In the genomic region with DNA sequence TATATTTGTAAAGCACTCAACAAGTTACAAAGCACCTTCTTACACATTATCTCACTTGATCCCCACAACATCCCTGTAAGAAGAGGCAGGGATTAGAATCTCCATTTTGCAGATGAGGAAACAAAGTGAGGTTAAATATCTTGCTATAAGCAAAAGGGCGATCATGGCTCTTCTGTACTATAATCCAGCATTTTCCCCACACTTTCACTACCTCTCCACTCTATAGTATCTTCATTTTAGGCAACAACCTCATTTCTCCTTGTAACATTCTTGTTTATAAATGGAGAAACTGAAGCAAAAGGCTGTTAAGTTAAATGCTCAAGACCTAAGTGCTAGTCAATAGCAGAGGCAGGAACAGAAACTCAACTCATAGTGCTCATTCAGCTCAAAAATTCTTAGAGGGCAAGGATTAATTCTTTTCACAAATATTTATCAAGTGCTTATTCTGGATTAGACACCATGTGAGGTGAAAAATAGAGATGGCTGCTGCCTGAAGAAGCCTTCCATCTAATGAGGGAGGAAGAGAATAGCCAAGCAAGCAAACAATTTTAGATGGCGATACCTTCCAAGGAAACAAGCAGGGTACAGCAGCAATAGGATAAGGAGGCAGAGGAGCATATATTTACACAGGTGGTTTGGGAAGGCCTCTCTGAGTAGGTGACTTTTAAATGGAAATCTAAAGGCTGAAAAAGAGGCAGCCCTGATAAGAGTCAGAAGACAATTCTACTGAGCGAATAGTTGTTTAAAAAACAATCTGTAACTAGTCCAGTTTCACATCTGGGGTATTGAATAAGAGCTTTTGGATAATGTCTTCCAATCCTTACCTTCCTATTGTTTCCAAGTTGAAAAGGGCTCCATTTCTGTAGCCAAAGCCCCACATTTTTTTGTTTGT, we compare ENCODE assay signal across 1 cellular context.
TF ChIP-seq lines count a peak whose summit lies in the region.

No MANE protein-coding gene starts in this region.

TF ChIP-seq in HepG2, 621 proteins besides CTCF, POLR2A, EP300 and RAD21 (continued from another document and continues in another):
- TF ChIP-seq, protein P1, sequence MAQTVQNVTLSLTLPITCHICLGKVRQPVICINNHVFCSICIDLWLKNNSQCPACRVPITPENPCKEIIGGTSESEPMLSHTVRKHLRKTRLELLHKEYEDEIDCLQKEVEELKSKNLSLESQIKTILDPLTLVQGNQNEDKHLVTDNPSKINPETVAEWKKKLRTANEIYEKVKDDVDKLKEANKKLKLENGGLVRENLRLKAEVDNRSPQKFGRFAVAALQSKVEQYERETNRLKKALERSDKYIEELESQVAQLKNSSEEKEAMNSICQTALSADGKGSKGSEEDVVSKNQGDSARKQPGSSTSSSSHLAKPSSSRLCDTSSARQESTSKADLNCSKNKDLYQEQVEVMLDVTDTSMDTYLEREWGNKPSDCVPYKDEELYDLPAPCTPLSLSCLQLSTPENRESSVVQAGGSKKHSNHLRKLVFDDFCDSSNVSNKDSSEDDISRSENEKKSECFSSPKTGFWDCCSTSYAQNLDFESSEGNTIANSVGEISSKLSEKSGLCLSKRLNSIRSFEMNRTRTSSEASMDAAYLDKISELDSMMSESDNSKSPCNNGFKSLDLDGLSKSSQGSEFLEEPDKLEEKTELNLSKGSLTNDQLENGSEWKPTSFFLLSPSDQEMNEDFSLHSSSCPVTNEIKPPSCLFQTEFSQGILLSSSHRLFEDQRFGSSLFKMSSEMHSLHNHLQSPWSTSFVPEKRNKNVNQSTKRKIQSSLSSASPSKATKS (CRISPR knock-in tag; IDR thresholded peaks at IDR 0.05): no peak
- TF ChIP-seq ZNF781 (CRISPR knock-in tag; IDR thresholded peaks at IDR 0.05; ENCODE audit: borderline replicate concordance, not compliant biosample characterization): no peak
- TF ChIP-seq, protein P2, sequence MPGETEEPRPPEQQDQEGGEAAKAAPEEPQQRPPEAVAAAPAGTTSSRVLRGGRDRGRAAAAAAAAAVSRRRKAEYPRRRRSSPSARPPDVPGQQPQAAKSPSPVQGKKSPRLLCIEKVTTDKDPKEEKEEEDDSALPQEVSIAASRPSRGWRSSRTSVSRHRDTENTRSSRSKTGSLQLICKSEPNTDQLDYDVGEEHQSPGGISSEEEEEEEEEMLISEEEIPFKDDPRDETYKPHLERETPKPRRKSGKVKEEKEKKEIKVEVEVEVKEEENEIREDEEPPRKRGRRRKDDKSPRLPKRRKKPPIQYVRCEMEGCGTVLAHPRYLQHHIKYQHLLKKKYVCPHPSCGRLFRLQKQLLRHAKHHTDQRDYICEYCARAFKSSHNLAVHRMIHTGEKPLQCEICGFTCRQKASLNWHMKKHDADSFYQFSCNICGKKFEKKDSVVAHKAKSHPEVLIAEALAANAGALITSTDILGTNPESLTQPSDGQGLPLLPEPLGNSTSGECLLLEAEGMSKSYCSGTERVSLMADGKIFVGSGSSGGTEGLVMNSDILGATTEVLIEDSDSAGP (CRISPR knock-in tag; IDR thresholded peaks at IDR 0.05; ENCODE audit: borderline replicate concordance): no peak
- TF ChIP-seq KAT8 (CRISPR knock-in tag; IDR thresholded peaks at IDR 0.05): no peak
- no peak for TF ChIP-seq MTA3 (CRISPR knock-in tag; IDR thresholded peaks at IDR 0.05)
- no peak for TF ChIP-seq ZNF547 (CRISPR knock-in tag; IDR thresholded peaks at IDR 0.05)
- TF ChIP-seq AGO2 (optimal IDR thresholded peaks at IDR 0.05; ENCODE audit: low read depth, low read length): peak; percentile 53
- no peak for TF ChIP-seq ZNF713 (CRISPR knock-in tag; IDR thresholded peaks at IDR 0.05)
- no peak for TF ChIP-seq SAFB2 (CRISPR knock-in tag; IDR thresholded peaks at IDR 0.05; ENCODE audit: borderline replicate concordance, low read depth)
- no peak for TF ChIP-seq KDM1A (CRISPR knock-in tag; IDR thresholded peaks at IDR 0.05)
- TF ChIP-seq ZNF749 (CRISPR knock-in tag; IDR thresholded peaks at IDR 0.05; ENCODE audit: borderline replicate concordance): no peak
- no peak for TF ChIP-seq NR2F6 (IDR thresholded peaks at IDR 0.05)
- TF ChIP-seq NR2F6 (CRISPR knock-in tag; IDR thresholded peaks at IDR 0.05): no peak
- TF ChIP-seq CBX1 (IDR thresholded peaks at IDR 0.05; ENCODE audit: low read depth): no peak
- TF ChIP-seq JDP2 (CRISPR knock-in tag; IDR thresholded peaks at IDR 0.05; ENCODE audit: borderline replicate concordance): no peak
- TF ChIP-seq, protein P3, sequence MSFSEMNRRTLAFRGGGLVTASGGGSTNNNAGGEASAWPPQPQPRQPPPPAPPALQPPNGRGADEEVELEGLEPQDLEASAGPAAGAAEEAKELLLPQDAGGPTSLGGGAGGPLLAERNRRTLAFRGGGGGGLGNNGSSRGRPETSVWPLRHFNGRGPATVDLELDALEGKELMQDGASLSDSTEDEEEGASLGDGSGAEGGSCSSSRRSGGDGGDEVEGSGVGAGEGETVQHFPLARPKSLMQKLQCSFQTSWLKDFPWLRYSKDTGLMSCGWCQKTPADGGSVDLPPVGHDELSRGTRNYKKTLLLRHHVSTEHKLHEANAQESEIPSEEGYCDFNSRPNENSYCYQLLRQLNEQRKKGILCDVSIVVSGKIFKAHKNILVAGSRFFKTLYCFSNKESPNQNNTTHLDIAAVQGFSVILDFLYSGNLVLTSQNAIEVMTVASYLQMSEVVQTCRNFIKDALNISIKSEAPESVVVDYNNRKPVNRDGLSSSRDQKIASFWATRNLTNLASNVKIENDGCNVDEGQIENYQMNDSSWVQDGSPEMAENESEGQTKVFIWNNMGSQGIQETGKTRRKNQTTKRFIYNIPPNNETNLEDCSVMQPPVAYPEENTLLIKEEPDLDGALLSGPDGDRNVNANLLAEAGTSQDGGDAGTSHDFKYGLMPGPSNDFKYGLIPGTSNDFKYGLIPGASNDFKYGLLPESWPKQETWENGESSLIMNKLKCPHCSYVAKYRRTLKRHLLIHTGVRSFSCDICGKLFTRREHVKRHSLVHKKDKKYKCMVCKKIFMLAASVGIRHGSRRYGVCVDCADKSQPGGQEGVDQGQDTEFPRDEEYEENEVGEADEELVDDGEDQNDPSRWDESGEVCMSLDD (CRISPR knock-in tag; IDR thresholded peaks at IDR 0.05; ENCODE audit: borderline replicate concordance): no peak
- TF ChIP-seq ZNF616 (CRISPR knock-in tag; IDR thresholded peaks at IDR 0.05; ENCODE audit: low read depth): no peak
- 0 out of 2 replicates have a peak, but pooled peaks have one; percentile 36 for TF ChIP-seq ZNF878 (CRISPR knock-in tag; IDR thresholded peaks at IDR 0.05)
- TF ChIP-seq ZNF20 (CRISPR knock-in tag; IDR thresholded peaks at IDR 0.05): no peak
- no peak for TF ChIP-seq STAT5B (CRISPR knock-in tag; IDR thresholded peaks at IDR 0.05)
- TF ChIP-seq, protein P4, sequence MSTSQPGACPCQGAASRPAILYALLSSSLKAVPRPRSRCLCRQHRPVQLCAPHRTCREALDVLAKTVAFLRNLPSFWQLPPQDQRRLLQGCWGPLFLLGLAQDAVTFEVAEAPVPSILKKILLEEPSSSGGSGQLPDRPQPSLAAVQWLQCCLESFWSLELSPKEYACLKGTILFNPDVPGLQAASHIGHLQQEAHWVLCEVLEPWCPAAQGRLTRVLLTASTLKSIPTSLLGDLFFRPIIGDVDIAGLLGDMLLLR (CRISPR knock-in tag; IDR thresholded peaks at IDR 0.05): no peak
- no peak for TF ChIP-seq NFIC (IDR thresholded peaks at IDR 0.05; ENCODE audit: low read length)
- no peak for TF ChIP-seq TMF1 (CRISPR knock-in tag; IDR thresholded peaks at IDR 0.05; ENCODE audit: low read depth)
- no peak for TF ChIP-seq ZNF468 (CRISPR knock-in tag; IDR thresholded peaks at IDR 0.05)
- no peak for TF ChIP-seq RAD51 (IDR thresholded peaks at IDR 0.05; ENCODE audit: borderline replicate concordance)
- TF ChIP-seq, protein P5, sequence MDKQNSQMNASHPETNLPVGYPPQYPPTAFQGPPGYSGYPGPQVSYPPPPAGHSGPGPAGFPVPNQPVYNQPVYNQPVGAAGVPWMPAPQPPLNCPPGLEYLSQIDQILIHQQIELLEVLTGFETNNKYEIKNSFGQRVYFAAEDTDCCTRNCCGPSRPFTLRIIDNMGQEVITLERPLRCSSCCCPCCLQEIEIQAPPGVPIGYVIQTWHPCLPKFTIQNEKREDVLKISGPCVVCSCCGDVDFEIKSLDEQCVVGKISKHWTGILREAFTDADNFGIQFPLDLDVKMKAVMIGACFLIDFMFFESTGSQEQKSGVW (CRISPR knock-in tag; IDR thresholded peaks at IDR 0.05; ENCODE audit: borderline replicate concordance): no peak
- no peak for TF ChIP-seq ZNF562 (CRISPR knock-in tag; IDR thresholded peaks at IDR 0.05; ENCODE audit: borderline replicate concordance)
- no peak for TF ChIP-seq ZMAT3 (CRISPR knock-in tag; conservative IDR thresholded peaks at IDR 0.05)
- TF ChIP-seq KLF15 (CRISPR knock-in tag; IDR thresholded peaks at IDR 0.05; ENCODE audit: borderline replicate concordance): no peak
- no peak for TF ChIP-seq ZNF543 (CRISPR knock-in tag; IDR thresholded peaks at IDR 0.05)
- TF ChIP-seq FOXO1 (CRISPR knock-in tag; IDR thresholded peaks at IDR 0.05): no peak
- TF ChIP-seq RXRB (CRISPR knock-in tag; IDR thresholded peaks at IDR 0.05; ENCODE audit: borderline replicate concordance): no peak
- no peak for TF ChIP-seq CHCHD3 (CRISPR knock-in tag; IDR thresholded peaks at IDR 0.05)
- TF ChIP-seq, protein P6, sequence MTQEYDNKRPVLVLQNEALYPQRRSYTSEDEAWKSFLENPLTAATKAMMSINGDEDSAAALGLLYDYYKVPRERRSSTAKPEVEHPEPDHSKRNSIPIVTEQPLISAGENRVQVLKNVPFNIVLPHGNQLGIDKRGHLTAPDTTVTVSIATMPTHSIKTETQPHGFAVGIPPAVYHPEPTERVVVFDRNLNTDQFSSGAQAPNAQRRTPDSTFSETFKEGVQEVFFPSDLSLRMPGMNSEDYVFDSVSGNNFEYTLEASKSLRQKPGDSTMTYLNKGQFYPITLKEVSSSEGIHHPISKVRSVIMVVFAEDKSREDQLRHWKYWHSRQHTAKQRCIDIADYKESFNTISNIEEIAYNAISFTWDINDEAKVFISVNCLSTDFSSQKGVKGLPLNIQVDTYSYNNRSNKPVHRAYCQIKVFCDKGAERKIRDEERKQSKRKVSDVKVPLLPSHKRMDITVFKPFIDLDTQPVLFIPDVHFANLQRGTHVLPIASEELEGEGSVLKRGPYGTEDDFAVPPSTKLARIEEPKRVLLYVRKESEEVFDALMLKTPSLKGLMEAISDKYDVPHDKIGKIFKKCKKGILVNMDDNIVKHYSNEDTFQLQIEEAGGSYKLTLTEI (CRISPR knock-in tag; conservative IDR thresholded peaks at IDR 0.05): no peak
- TF ChIP-seq SIN3B (IDR thresholded peaks at IDR 0.05; ENCODE audit: low read length): no peak
- TF ChIP-seq NONO (IDR thresholded peaks at IDR 0.05): no peak
- TF ChIP-seq NONO (CRISPR knock-in tag; conservative IDR thresholded peaks at IDR 0.05): no peak
- TF ChIP-seq BRD4 (CRISPR knock-in tag; IDR thresholded peaks at IDR 0.05): no peak
- TF ChIP-seq KDM3A (CRISPR knock-in tag; IDR thresholded peaks at IDR 0.05; ENCODE audit: low read depth): no peak
- TF ChIP-seq NCOA2 (CRISPR knock-in tag; IDR thresholded peaks at IDR 0.05): no peak
- TF ChIP-seq, protein P7, sequence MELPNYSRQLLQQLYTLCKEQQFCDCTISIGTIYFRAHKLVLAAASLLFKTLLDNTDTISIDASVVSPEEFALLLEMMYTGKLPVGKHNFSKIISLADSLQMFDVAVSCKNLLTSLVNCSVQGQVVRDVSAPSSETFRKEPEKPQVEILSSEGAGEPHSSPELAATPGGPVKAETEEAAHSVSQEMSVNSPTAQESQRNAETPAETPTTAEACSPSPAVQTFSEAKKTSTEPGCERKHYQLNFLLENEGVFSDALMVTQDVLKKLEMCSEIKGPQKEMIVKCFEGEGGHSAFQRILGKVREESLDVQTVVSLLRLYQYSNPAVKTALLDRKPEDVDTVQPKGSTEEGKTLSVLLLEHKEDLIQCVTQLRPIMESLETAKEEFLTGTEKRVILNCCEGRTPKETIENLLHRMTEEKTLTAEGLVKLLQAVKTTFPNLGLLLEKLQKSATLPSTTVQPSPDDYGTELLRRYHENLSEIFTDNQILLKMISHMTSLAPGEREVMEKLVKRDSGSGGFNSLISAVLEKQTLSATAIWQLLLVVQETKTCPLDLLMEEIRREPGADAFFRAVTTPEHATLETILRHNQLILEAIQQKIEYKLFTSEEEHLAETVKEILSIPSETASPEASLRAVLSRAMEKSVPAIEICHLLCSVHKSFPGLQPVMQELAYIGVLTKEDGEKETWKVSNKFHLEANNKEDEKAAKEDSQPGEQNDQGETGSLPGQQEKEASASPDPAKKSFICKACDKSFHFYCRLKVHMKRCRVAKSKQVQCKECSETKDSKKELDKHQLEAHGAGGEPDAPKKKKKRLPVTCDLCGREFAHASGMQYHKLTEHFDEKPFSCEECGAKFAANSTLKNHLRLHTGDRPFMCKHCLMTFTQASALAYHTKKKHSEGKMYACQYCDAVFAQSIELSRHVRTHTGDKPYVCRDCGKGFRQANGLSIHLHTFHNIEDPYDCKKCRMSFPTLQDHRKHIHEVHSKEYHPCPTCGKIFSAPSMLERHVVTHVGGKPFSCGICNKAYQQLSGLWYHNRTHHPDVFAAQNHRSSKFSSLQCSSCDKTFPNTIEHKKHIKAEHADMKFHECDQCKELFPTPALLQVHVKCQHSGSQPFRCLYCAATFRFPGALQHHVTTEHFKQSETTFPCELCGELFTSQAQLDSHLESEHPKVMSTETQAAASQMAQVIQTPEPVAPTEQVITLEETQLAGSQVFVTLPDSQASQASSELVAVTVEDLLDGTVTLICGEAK (IDR thresholded peaks at IDR 0.05): no peak
- TF ChIP-seq, protein P7 (CRISPR knock-in tag; IDR thresholded peaks at IDR 0.05): no peak
- TF ChIP-seq ESRRA (CRISPR knock-in tag; IDR thresholded peaks at IDR 0.05; ENCODE audit: low read depth): no peak
- TF ChIP-seq PAF1 (CRISPR knock-in tag; IDR thresholded peaks at IDR 0.05): peak; percentile 28; the same call in 1 of the 2 replicates
